12 cellular contexts compared by ENCODE assay signal in the genomic region with DNA sequence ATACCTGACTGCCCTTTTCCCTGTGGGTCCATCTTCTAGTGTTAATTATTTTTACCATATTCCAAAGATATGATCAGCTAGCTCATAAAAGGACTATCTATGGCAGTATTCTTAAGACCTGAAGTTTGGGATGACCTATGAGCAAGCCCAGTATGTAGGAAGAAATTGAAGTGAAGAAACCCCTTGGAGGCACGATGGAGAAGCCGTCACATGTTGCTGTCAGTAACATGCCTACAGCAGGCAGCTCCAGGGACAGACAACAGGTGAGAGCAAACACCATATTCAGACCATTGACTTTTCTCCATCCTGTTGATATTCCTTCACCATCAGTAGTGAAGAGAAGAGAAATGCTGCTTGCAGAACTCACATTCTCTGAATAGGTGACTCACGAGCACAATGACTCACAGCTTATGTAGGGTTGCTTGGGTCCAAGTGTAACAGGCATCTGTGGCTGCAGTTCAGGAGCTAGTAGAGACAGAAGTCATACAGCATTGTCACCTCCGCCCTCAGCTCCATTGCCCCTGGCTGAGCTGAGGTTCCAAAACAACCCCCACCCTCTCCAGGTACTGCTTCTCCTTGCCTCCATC. TPM values are rescaled to one million over a fixed set of nuclear protein-coding genes. Genes with fewer than 3 reads are reported as not detected.
DNase-seq lines count a peak whose midpoint lies in the region; ATAC-seq, FAIRE-seq and TF ChIP-seq lines count a peak whose summit lies in the region.
"Had no signal": no experiment of that assay in that cellular context is flagged by ENCODE, and none has a peak within 500 bp of the region (broad histone marks: within the 10 kb centered on the region; RNA-seq: fewer than 3 reads in every experiment).

No MANE protein-coding gene starts in this region.

- H3K4me3 ChIP-seq in fibroblast of lung (replicated peaks in 1 of 4; ENCODE audit: control extremely low read depth in 1 of 4, insufficient read depth in 1 of 4, low read depth in 3 of 4, low read length in 4 of 4) (no peak overlapping the region), lower lobe of right lung (no peak overlapping the region)
- H3K4me3 ChIP-seq in effector memory CD4-positive, alpha-beta T cell (ENCODE audit: insufficient read depth, low read depth, low read length, poor library complexity, severe bottlenecking): no peak overlapping the region
- H3K4me3 ChIP-seq: sigmoid colon, tibial nerve had no signal

- H4K20me1 ChIP-seq in fibroblast of lung (ENCODE audit: control insufficient read depth, extremely low read depth, insufficient read depth, low read length): no peaks in the 10 kb centered on the region

- FAIRE-seq in urothelium cell line (lab: Jason Lieb, UNC): peak; percentile 92

- H3K27me3 Mint-ChIP-seq in natural killer cell treated with Interleukin-12 subunit alpha and Interleukin-12 subunit beta and Interleukin-15 and Interleukin-18, amount 100 ng/mL, for 72 hours: peaks cover 21 to 37% of the 10 kb centered on the region in 2 donors
- H3K27me3 Mint-ChIP-seq in natural killer cell (ENCODE audit: low read depth in 2 of 2): peaks cover 10 to 15% of the 10 kb centered on the region in 2 donors

- peak overlapping the region; percentile 17 for H3K4me2 ChIP-seq in fibroblast of lung (ENCODE audit: extremely low read depth, insufficient read depth, low read length)

- no peaks in the 10 kb centered on the region for H3K79me2 ChIP-seq in fibroblast of lung (ENCODE audit: control insufficient read depth, insufficient read depth, low read length)

- DNase-seq in natural killer cell treated with Interleukin-12 subunit alpha and Interleukin-12 subunit beta and Interleukin-15 and Interleukin-18, amount 100 ng/mL, for 72 hours (ENCODE audit: low spot score): no peak
- DNase-seq in natural killer cell (no peak), RKO (ENCODE audit: low spot score) (peak; percentile 95), fibroblast of lung (ENCODE audit: low read depth in 2 of 2) (peak; percentile 90 to 94), urothelium cell line (ENCODE audit: low spot score) (peak; percentile 83), lower lobe of right lung (no peak)
- DNase-seq in effector memory CD4-positive, alpha-beta T cell: no peak
- DNase-seq: activated naive CD8-positive, alpha-beta T cell treated with anti-CD3 and anti-CD28 coated beads, Interleukin-2, amount 10 ng/mL, durations not matched to agents 7 days and 5 days; DND-41; sigmoid colon had no signal

- H3K4me1 Mint-ChIP-seq in natural killer cell treated with Interleukin-12 subunit alpha and Interleukin-12 subunit beta and Interleukin-15 and Interleukin-18, amount 100 ng/mL, for 72 hours (ENCODE audit: low read depth in 2 of 2): peaks cover 0 to 3% of the 10 kb centered on the region in 2 donors
- no peaks in the 10 kb centered on the region for H3K4me1 Mint-ChIP-seq in natural killer cell

- H3K36me3 Mint-ChIP-seq in natural killer cell treated with Interleukin-12 subunit alpha and Interleukin-12 subunit beta and Interleukin-15 and Interleukin-18, amount 100 ng/mL, for 72 hours: no peaks in the 10 kb centered on the region
- no peaks in the 10 kb centered on the region for H3K36me3 Mint-ChIP-seq in natural killer cell
- H3K36me3 Mint-ChIP-seq: activated naive CD8-positive, alpha-beta T cell treated with anti-CD3 and anti-CD28 coated beads, Interleukin-2, amount 10 ng/mL, durations not matched to agents 7 days and 5 days had no signal

- no peaks in the 10 kb centered on the region for H3K36me3 ChIP-seq in fibroblast of lung (ENCODE audit: control insufficient read depth, insufficient read depth, low read length)
- no peaks in the 10 kb centered on the region for H3K36me3 ChIP-seq in effector memory CD4-positive, alpha-beta T cell (ENCODE audit: control insufficient read depth, insufficient read depth, low read length)
- no peaks in the 10 kb centered on the region for H3K36me3 ChIP-seq in lower lobe of right lung
- H3K36me3 ChIP-seq: sigmoid colon, tibial nerve had no signal

- no peaks in the 10 kb centered on the region for H3K9me3 Mint-ChIP-seq in natural killer cell treated with Interleukin-12 subunit alpha and Interleukin-12 subunit beta and Interleukin-15 and Interleukin-18, amount 100 ng/mL, for 72 hours
- no peaks in the 10 kb centered on the region for H3K9me3 Mint-ChIP-seq in natural killer cell
- H3K9me3 Mint-ChIP-seq: activated naive CD8-positive, alpha-beta T cell treated with anti-CD3 and anti-CD28 coated beads, Interleukin-2, amount 10 ng/mL, durations not matched to agents 7 days and 5 days had no signal

- H3K27ac Mint-ChIP-seq in natural killer cell treated with Interleukin-12 subunit alpha and Interleukin-12 subunit beta and Interleukin-15 and Interleukin-18, amount 100 ng/mL, for 72 hours: no peak overlapping the region
- no peak overlapping the region for H3K27ac Mint-ChIP-seq in natural killer cell
- H3K27ac Mint-ChIP-seq: activated naive CD8-positive, alpha-beta T cell treated with anti-CD3 and anti-CD28 coated beads, Interleukin-2, amount 10 ng/mL, durations not matched to agents 7 days and 5 days had no signal

- H3K27me3 ChIP-seq in fibroblast of lung (ENCODE audit: control insufficient read depth, insufficient read depth, low read length) (no peaks in the 10 kb centered on the region), lower lobe of right lung (ENCODE audit: low read depth) (no peaks in the 10 kb centered on the region)
- no peaks in the 10 kb centered on the region for H3K27me3 ChIP-seq in effector memory CD4-positive, alpha-beta T cell (replicated peaks; ENCODE audit: control insufficient read depth, insufficient read depth, low read length, poor library complexity, severe bottlenecking)
- H3K27me3 ChIP-seq: sigmoid colon had no signal

- peak; percentile 32 to 85 for ATAC-seq in natural killer cell treated with Interleukin-12 subunit alpha and Interleukin-12 subunit beta and Interleukin-15 and Interleukin-18, amount 100 ng/mL, for 72 hours
- ATAC-seq in natural killer cell (no peak), lower lobe of right lung (no peak), HG03571 (IDR thresholded peaks at IDR 0.05; ENCODE audit: unreplicated experiment) (no peak)

- no peak overlapping the region for H3K4me3 Mint-ChIP-seq in natural killer cell treated with Interleukin-12 subunit alpha and Interleukin-12 subunit beta and Interleukin-15 and Interleukin-18, amount 100 ng/mL, for 72 hours
- no peak overlapping the region for H3K4me3 Mint-ChIP-seq in natural killer cell
- H3K4me3 Mint-ChIP-seq: activated naive CD8-positive, alpha-beta T cell treated with anti-CD3 and anti-CD28 coated beads, Interleukin-2, amount 10 ng/mL, durations not matched to agents 7 days and 5 days had no signal

- H3K9ac ChIP-seq in fibroblast of lung (ENCODE audit: insufficient read depth, low read length): no peak overlapping the region

- H3K9me3 ChIP-seq in fibroblast of lung (ENCODE audit: control insufficient read depth, insufficient read depth, low read depth, low read length) (no peaks in the 10 kb centered on the region), lower lobe of right lung (no peaks in the 10 kb centered on the region)
- no peaks in the 10 kb centered on the region for H3K9me3 ChIP-seq in effector memory CD4-positive, alpha-beta T cell (ENCODE audit: control insufficient read depth, low read length)
- H3K9me3 ChIP-seq: sigmoid colon, tibial nerve had no signal

- TF ChIP-seq CTCF in natural killer cell (IDR thresholded peaks at IDR 0.05) (no peak), fibroblast of lung (conservative IDR thresholded peaks at IDR 0.05 in 1 of 2, IDR thresholded peaks at IDR 0.05 in 1 of 2; ENCODE audit: low read depth in 1 of 2, low read length in 2 of 2) (no peak), lower lobe of right lung (IDR thresholded peaks at IDR 0.05) (no peak)

- H3K27ac ChIP-seq in fibroblast of lung (ENCODE audit: insufficient read depth, low read length) (no peak overlapping the region), lower lobe of right lung (no peak overlapping the region)
- no peak overlapping the region for H3K27ac ChIP-seq in effector memory CD4-positive, alpha-beta T cell (ENCODE audit: insufficient read depth, low read length, poor library complexity, severe bottlenecking)
- H3K27ac ChIP-seq: sigmoid colon, tibial nerve had no signal

- H2AFZ ChIP-seq in fibroblast of lung (ENCODE audit: low read length): no peak overlapping the region

- intact Hi-C loops in natural killer cell (cut with micrococcal nuclease): no loop called here
- intact Hi-C loops in lower lobe of right lung (cut with DNase I): no loop called here

- peaks cover 10% of the 10 kb centered on the region for H3K4me1 ChIP-seq in fibroblast of lung (ENCODE audit: control insufficient read depth, extremely low read depth, insufficient read depth, low read length)
- H3K4me1 ChIP-seq in effector memory CD4-positive, alpha-beta T cell (ENCODE audit: control insufficient read depth, insufficient read depth, low read length, poor library complexity, severe bottlenecking): no peaks in the 10 kb centered on the region
- peaks cover 5% of the 10 kb centered on the region for H3K4me1 ChIP-seq in lower lobe of right lung
- H3K4me1 ChIP-seq: tibial nerve had no signal

RNA-seq across cellular contexts. Expression of a gene that starts 8.4 kb away (rescaled TPM):
- not detected for total RNA-seq in natural killer cell treated with Interleukin-12 subunit alpha and Interleukin-12 subunit beta and Interleukin-15 and Interleukin-18, amount 100 ng/mL, for 72 hours
- total RNA-seq in natural killer cell (not detected), fibroblast of lung (not detected in 2 replicates), lower lobe of right lung (not detected)
- polyA plus RNA-seq in fibroblast of lung: not detected in 2 replicates
- not detected in 2 replicates for polyA plus RNA-seq in fibroblast of lung (2012)
- not detected in 2 replicates for polyA minus RNA-seq in fibroblast of lung (ENCODE audit: low replicate concordance)
- total RNA-seq: activated naive CD8-positive, alpha-beta T cell treated with anti-CD3 and anti-CD28 coated beads, Interleukin-2, amount 10 ng/mL, durations not matched to agents 7 days and 5 days; sigmoid colon; tibial nerve had no signal
- polyA plus RNA-seq: sigmoid colon had no signal

Comparison
In these comparisons a context has a peak if more than half of its experiments do, and no peak if none do; other contexts are left out.
1. ATAC-seq: peak in natural killer cell treated with Interleukin-12 subunit alpha and Interleukin-12 subunit beta and Interleukin-15 and Interleukin-18, amount 100 ng/mL, for 72 hours (2 of 2); none in natural killer cell (0 of 3), lower lobe of right lung (0 of 2) and HG03571 (single experiment).
2. DNase-seq: peak in RKO (single experiment), fibroblast of lung (2 of 2) and urothelium cell line (single experiment); none in natural killer cell treated with Interleukin-12 subunit alpha and Interleukin-12 subunit beta and Interleukin-15 and Interleukin-18, amount 100 ng/mL, for 72 hours (single experiment), natural killer cell (single experiment), effector memory CD4-positive, alpha-beta T cell (0 of 3) and lower lobe of right lung (single experiment).